In the genomic region with DNA sequence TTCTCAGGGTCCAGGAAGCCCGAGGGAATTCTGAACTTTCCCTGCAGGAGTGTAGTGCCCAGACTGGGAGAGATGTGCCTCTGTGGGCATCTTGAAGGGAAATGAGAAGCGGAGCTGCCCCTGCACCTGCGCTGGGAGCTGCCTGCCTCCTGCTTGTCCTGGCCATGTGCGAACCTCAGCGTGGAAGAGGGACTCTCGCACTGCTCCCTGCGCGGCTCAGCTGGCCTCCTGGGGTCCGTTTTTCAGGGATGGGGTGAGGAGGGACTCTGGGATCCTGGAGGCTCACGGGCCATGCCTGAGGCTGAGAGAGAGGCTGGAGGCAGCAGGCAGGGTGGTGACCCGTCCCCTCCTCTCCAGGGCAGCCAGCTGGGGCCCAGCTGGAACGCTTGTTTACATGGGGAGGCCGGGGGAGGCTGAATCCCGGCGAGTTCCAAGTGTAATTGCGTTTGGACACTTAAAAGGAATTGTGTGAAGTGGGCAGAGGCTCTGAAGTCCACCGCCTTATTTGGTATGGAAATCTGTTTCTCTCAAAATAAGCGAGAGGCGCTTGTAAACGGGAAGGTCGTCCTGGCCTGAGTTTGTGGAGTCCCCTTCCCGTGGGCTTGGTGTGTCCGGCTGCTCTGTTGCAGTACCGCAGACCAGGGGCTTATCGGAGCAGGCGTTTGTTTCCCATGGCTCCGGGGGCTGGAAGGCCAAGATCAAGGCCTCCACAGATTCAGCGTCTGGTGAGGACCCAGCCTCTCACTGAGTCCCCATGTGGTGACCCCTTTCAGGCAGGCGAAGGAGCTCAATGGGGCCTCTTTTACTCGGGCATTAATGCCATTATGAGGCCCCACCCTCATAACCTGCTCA, we compare ENCODE assay signal across 14 cellular contexts. TPM values are rescaled to one million over a fixed set of nuclear protein-coding genes. Genes with fewer than 3 reads are reported as not detected.
DNase-seq lines count a peak whose midpoint lies in the region; ATAC-seq, FAIRE-seq and TF ChIP-seq lines count a peak whose summit lies in the region.
"Had no signal": no experiment of that assay in that cellular context is flagged by ENCODE, and none has a peak within 500 bp of the region (broad histone marks: within the 10 kb centered on the region; RNA-seq: fewer than 3 reads in every experiment).

No MANE protein-coding gene starts in this region.

- intact Hi-C loops in HepG2 (cut with micrococcal nuclease; ENCODE audit: unreplicated experiment) (no loop called here), right lobe of liver (cut with DNase I) (no loop called here)

- TF ChIP-seq EP300 in HepG2 (IDR thresholded peaks at IDR 0.05; ENCODE audit: low read depth in 2 of 2, low read length in 2 of 2) (no peak), HepG2 (CRISPR knock-in tag; IDR thresholded peaks at IDR 0.05; ENCODE audit: borderline replicate concordance) (no peak)

- H3K79me2 ChIP-seq in HepG2 (ENCODE audit: insufficient read depth, low read length), result no peaks in the 10 kb centered on the region

- no peak overlapping the region for H3K9ac ChIP-seq in HepG2 (ENCODE audit: insufficient read depth, low read depth, low read length)
- H3K9ac ChIP-seq: BLaER1 had no signal

- ATAC-seq in HepG2, result peak; percentile 37
- ATAC-seq in right lobe of liver, result no peak
- no peak for ATAC-seq in HG03108 (IDR thresholded peaks at IDR 0.05; ENCODE audit: unreplicated experiment)
- no peak for ATAC-seq in GM21447 (IDR thresholded peaks at IDR 0.05; ENCODE audit: unreplicated experiment)
- no peak for ATAC-seq in GM21423 (IDR thresholded peaks at IDR 0.05; ENCODE audit: unreplicated experiment)
- ATAC-seq: activated naive CD4-positive, alpha-beta T cell treated with anti-CD3 and anti-CD28 coated beads, Interleukin-2, amount 50 U/mL, for 72 hours had no signal

- H3K9me3 ChIP-seq in HepG2 (ENCODE audit: low read length) (no peaks in the 10 kb centered on the region), right lobe of liver (no peaks in the 10 kb centered on the region), muscle layer of duodenum (ENCODE audit: control insufficient read depth in 1 of 2, low read length in 2 of 2) (no peaks in the 10 kb centered on the region)
- H3K9me3 ChIP-seq: BLaER1 had no signal

- no peak for FAIRE-seq in HepG2 (lab: Jason Lieb, UNC)

- 12% methylated on average over 9 of the region's 30 CpGs for WGBS in HepG2 (ENCODE audit: low lambda C conversion rate)
- 87% methylated on average over 3 of the region's 30 CpGs for WGBS in right lobe of liver (ENCODE audit: insufficient coverage, low coverage, low lambda C conversion rate, missing lambda C conversion rate)

- CTCF ChIA-PET in HepG2 (lab: Yijun Ruan, JAX; ENCODE audit: low intra/inter-chr PET ratio, low total read pairs), result no interaction called here

- TF ChIP-seq CTCF in HepG2 (CRISPR knock-in tag; IDR thresholded peaks at IDR 0.05) (no peak), right lobe of liver (IDR thresholded peaks at IDR 0.05) (no peak)

- TF ChIP-seq POLR2A in HepG2 (IDR thresholded peaks at IDR 0.05; ENCODE audit: insufficient read depth in 1 of 2, low read depth in 2 of 2, low read length in 2 of 2) (no peak), right lobe of liver (IDR thresholded peaks at IDR 0.05) (no peak)

- in situ Hi-C loops in HepG2 (cut with HindIII; ENCODE audit: extremely low pct_ligation_motif_present, low pct_unique_long_range_greater_than_20kb), result no loop called here

- TF ChIP-seq RAD21 in HepG2 (CRISPR knock-in tag; IDR thresholded peaks at IDR 0.05), result no peak

- H3K4me2 ChIP-seq in HepG2 (ENCODE audit: low read depth, low read length), result peak overlapping the region; percentile 51
- H3K4me2 ChIP-seq: BLaER1 had no signal

- no peaks in the 10 kb centered on the region for H4K20me1 ChIP-seq in HepG2 (ENCODE audit: insufficient read depth, low read length)

- peak overlapping the region in 1 of 3 experiments; percentile 31; a peak in 1 of 6 replicates for H3K4me3 ChIP-seq in HepG2 (replicated peaks in 1 of 3; ENCODE audit: insufficient read depth in 1 of 3, low read depth in 2 of 3, low read length in 3 of 3)
- no peak overlapping the region for H3K4me3 ChIP-seq in right lobe of liver
- H3K4me3 ChIP-seq in muscle layer of duodenum (ENCODE audit: low read depth in 1 of 2, low read length in 2 of 2), result peak overlapping the region in 1 of 2 donors; percentile 93
- H3K4me3 ChIP-seq: BLaER1 had no signal

- no peaks in the 10 kb centered on the region for H3K36me3 ChIP-seq in HepG2 (replicated peaks in 1 of 2; ENCODE audit: control insufficient read depth in 1 of 2, insufficient read depth in 2 of 2, low read length in 2 of 2)
- no peaks in the 10 kb centered on the region for H3K36me3 ChIP-seq in right lobe of liver
- H3K36me3 ChIP-seq in muscle layer of duodenum (ENCODE audit: control insufficient read depth in 1 of 2, insufficient read depth in 2 of 2, low read length in 2 of 2), result no peaks in the 10 kb centered on the region
- H3K36me3 ChIP-seq: BLaER1 had no signal

- H3K27ac ChIP-seq in HepG2 (ENCODE audit: extremely low read length, insufficient read depth, low read length), result no peak overlapping the region
- H3K27ac ChIP-seq in right lobe of liver, result no peak overlapping the region
- peak overlapping the region; percentile 90 for H3K27ac ChIP-seq in muscle layer of duodenum (ENCODE audit: low read length)
- H3K27ac ChIP-seq: BLaER1 had no signal

- DNase-seq in HepG2 (ENCODE audit: low spot score) (peak; percentile 13), right lobe of liver (no peak), fibroblast of gingiva (ENCODE audit: low read depth) (peak; percentile 60)
- DNase-seq in activated T-cell treated with anti-CD3 and anti-CD28 coated beads, Interleukin-2, amount 50 U/mL, for 1 hour, result no peak
- DNase-seq: stimulated activated naive CD4-positive, alpha-beta T cell treated with Interleukin-2 at 50 U/mL for 16 hours had no signal

- H3K4me1 ChIP-seq in HepG2 (ENCODE audit: insufficient read depth, low read length), result peaks cover 25% of the 10 kb centered on the region
- H3K4me1 ChIP-seq in right lobe of liver, result peaks cover 0 to 20% (median 8%) of the 10 kb centered on the region in 4 donors
- peaks cover under 1 to 23% of the 10 kb centered on the region in 2 donors for H3K4me1 ChIP-seq in muscle layer of duodenum (ENCODE audit: control insufficient read depth in 1 of 2, insufficient read depth in 2 of 2, low read length in 2 of 2)

- peaks cover 20 to 47% of the 10 kb centered on the region in 2 experiments for H3K27me3 ChIP-seq in HepG2 (ENCODE audit: control insufficient read depth in 1 of 2, insufficient read depth in 2 of 2, low read length in 2 of 2)
- no peaks in the 10 kb centered on the region for H3K27me3 ChIP-seq in right lobe of liver
- H3K27me3 ChIP-seq in muscle layer of duodenum (ENCODE audit: low read depth, low read length), result peaks cover 11% of the 10 kb centered on the region

- BruUV-seq in HepG2 (replicated peaks; lab: Mats Ljungman, UMichigan), result no TSS peak

- no peak overlapping the region for H2AFZ ChIP-seq in HepG2 (ENCODE audit: low read length)

- POLR2A ChIA-PET in HepG2 (lab: Yijun Ruan, JAX), result no interaction called here

RNA-seq across cellular contexts. Expression of a gene that starts 1.3 kb away (rescaled TPM):
- total RNA-seq in HepG2 (2016; rRNA removed; fragmentation: Illumina TruSeq; extraction: Trizol) (not detected in 2 replicates), right lobe of liver (1 to 10 TPM; 1.6 to 3.4 (median 2.0) TPM)
- not detected in 2 replicates for total RNA-seq in HepG2 (2016; cell fraction: cytosol; rRNA removed; fragmentation: Illumina TruSeq; extraction: Trizol; ENCODE audit: low read depth)
- total RNA-seq in HepG2 (2016; cell fraction: insoluble cytoplasmic fraction; rRNA removed; fragmentation: Illumina TruSeq; extraction: Trizol), result not detected in 2 replicates
- not detected in 2 replicates for total RNA-seq in HepG2 (2016; cell fraction: membrane; rRNA removed; fragmentation: Illumina TruSeq; extraction: Trizol)
- total RNA-seq in HepG2 (2016; cell fraction: nucleus; rRNA removed; fragmentation: Illumina TruSeq; extraction: Trizol), result not detected in 2 replicates
- polyA plus RNA-seq in HepG2 (2011; rRNA removed), result not detected in 2 replicates
- polyA plus RNA-seq in HepG2 (2011; cell fraction: cytosol; rRNA removed), result not detected in 2 replicates
- not detected in 2 replicates for polyA plus RNA-seq in HepG2 (2011; cell fraction: nucleus; rRNA removed)
- polyA plus RNA-seq in HepG2 (2012), result not detected in 2 replicates
- not detected in 2 replicates for polyA plus RNA-seq in HepG2 (2016; cell fraction: cytosol; fragmentation: Illumina TruSeq; extraction: Trizol; ENCODE audit: low read depth)
- not detected in 2 replicates for polyA plus RNA-seq in HepG2 (2016; cell fraction: insoluble cytoplasmic fraction; fragmentation: Illumina TruSeq; extraction: Trizol; ENCODE audit: low read depth)
- polyA plus RNA-seq in HepG2 (2016; cell fraction: membrane; fragmentation: Illumina TruSeq; extraction: Trizol; ENCODE audit: low read depth), result not detected in 2 replicates
- polyA plus RNA-seq in HepG2 (2016; cell fraction: nucleus; fragmentation: Illumina TruSeq; extraction: Trizol; ENCODE audit: insufficient read depth, low read depth), result not detected in 2 replicates
- polyA minus RNA-seq in HepG2 (2011; rRNA and poly(A)+ RNA removed; ENCODE audit: low replicate concordance), result 1.1 TPM in 1 of 2 replicates, not detected in the other
- polyA minus RNA-seq in HepG2 (2011; cell fraction: cytosol; rRNA and poly(A)+ RNA removed), result not detected in 2 replicates
- not detected in 2 replicates for polyA minus RNA-seq in HepG2 (2011; cell fraction: nucleus; rRNA and poly(A)+ RNA removed)
- total RNA-seq: activated naive CD4-positive, alpha-beta T cell treated with anti-CD3 and anti-CD28 coated beads, Interleukin-2, amount 50 U/mL, for 72 hours; glomerular endothelial cell; NCI-H460; pulmonary artery endothelial cell had no signal

RNA-seq across cellular contexts. Expression of a gene that starts 33.5 kb away (rescaled TPM):
- not detected in 2 replicates for total RNA-seq in HepG2 (2016; rRNA removed; fragmentation: Illumina TruSeq; extraction: Trizol)
- not detected in 2 replicates for total RNA-seq in HepG2 (2016; cell fraction: cytosol; rRNA removed; fragmentation: Illumina TruSeq; extraction: Trizol; ENCODE audit: low read depth)
- total RNA-seq in HepG2 (2016; cell fraction: insoluble cytoplasmic fraction; rRNA removed; fragmentation: Illumina TruSeq; extraction: Trizol), result not detected in 2 replicates
- total RNA-seq in HepG2 (2016; cell fraction: membrane; rRNA removed; fragmentation: Illumina TruSeq; extraction: Trizol), result not detected in 2 replicates
- not detected in 2 replicates for total RNA-seq in HepG2 (2016; cell fraction: nucleus; rRNA removed; fragmentation: Illumina TruSeq; extraction: Trizol)
- not detected in 2 replicates for polyA plus RNA-seq in HepG2 (2011; rRNA removed)
- not detected in 2 replicates for polyA plus RNA-seq in HepG2 (2011; cell fraction: cytosol; rRNA removed)
- not detected in 2 replicates for polyA plus RNA-seq in HepG2 (2011; cell fraction: nucleus; rRNA removed)
- not detected in 2 replicates for polyA plus RNA-seq in HepG2 (2012)
- polyA plus RNA-seq in HepG2 (2016; cell fraction: cytosol; fragmentation: Illumina TruSeq; extraction: Trizol; ENCODE audit: low read depth), result not detected in 2 replicates
- not detected in 2 replicates for polyA plus RNA-seq in HepG2 (2016; cell fraction: insoluble cytoplasmic fraction; fragmentation: Illumina TruSeq; extraction: Trizol; ENCODE audit: low read depth)
- polyA plus RNA-seq in HepG2 (2016; cell fraction: membrane; fragmentation: Illumina TruSeq; extraction: Trizol; ENCODE audit: low read depth), result not detected in 2 replicates
- polyA plus RNA-seq in HepG2 (2016; cell fraction: nucleus; fragmentation: Illumina TruSeq; extraction: Trizol; ENCODE audit: insufficient read depth, low read depth), result not detected in 2 replicates
- polyA minus RNA-seq in HepG2 (2011; rRNA and poly(A)+ RNA removed; ENCODE audit: low replicate concordance), result not detected in 2 replicates
- not detected in 2 replicates for polyA minus RNA-seq in HepG2 (2011; cell fraction: cytosol; rRNA and poly(A)+ RNA removed)
- polyA minus RNA-seq in HepG2 (2011; cell fraction: nucleus; rRNA and poly(A)+ RNA removed), result not detected in 2 replicates
- not detected for total RNA-seq in right lobe of liver
- total RNA-seq: activated naive CD4-positive, alpha-beta T cell treated with anti-CD3 and anti-CD28 coated beads, Interleukin-2, amount 50 U/mL, for 72 hours; glomerular endothelial cell; NCI-H460; pulmonary artery endothelial cell had no signal

RNA-seq across cellular contexts. Expression of a gene that starts 34.4 kb away (rescaled TPM):
- total RNA-seq in HepG2 (2016; rRNA removed; fragmentation: Illumina TruSeq; extraction: Trizol) (2.0 and 5.9 TPM in 2 replicates), right lobe of liver (10 to 100 TPM; 10.7 to 27.2 (median 15.6) TPM)
- total RNA-seq in HepG2 (2016; cell fraction: cytosol; rRNA removed; fragmentation: Illumina TruSeq; extraction: Trizol; ENCODE audit: low read depth), result 3.5 and 4.3 TPM in 2 replicates
- 1.8 and 5.7 TPM in 2 replicates for total RNA-seq in HepG2 (2016; cell fraction: insoluble cytoplasmic fraction; rRNA removed; fragmentation: Illumina TruSeq; extraction: Trizol)
- total RNA-seq in HepG2 (2016; cell fraction: membrane; rRNA removed; fragmentation: Illumina TruSeq; extraction: Trizol), result 2.4 and 2.5 TPM in 2 replicates
- total RNA-seq in HepG2 (2016; cell fraction: nucleus; rRNA removed; fragmentation: Illumina TruSeq; extraction: Trizol), result 7.8 and 11.5 TPM in 2 replicates
- polyA plus RNA-seq in HepG2 (2011; rRNA removed), result 5.6 and 6.9 TPM in 2 replicates
- polyA plus RNA-seq in HepG2 (2011; cell fraction: cytosol; rRNA removed), result 3.3 and 3.5 TPM in 2 replicates
- 37.2 and 42.8 TPM in 2 replicates for polyA plus RNA-seq in HepG2 (2011; cell fraction: nucleus; rRNA removed)
- 4.5 and 4.7 TPM in 2 replicates for polyA plus RNA-seq in HepG2 (2012)
- polyA plus RNA-seq in HepG2 (2016; cell fraction: cytosol; fragmentation: Illumina TruSeq; extraction: Trizol; ENCODE audit: low read depth), result 0.52 and 0.74 TPM in 2 replicates
- polyA plus RNA-seq in HepG2 (2016; cell fraction: insoluble cytoplasmic fraction; fragmentation: Illumina TruSeq; extraction: Trizol; ENCODE audit: low read depth), result 1.7 and 2.1 TPM in 2 replicates
- 1.3 TPM in 2 replicates for polyA plus RNA-seq in HepG2 (2016; cell fraction: membrane; fragmentation: Illumina TruSeq; extraction: Trizol; ENCODE audit: low read depth)
- polyA plus RNA-seq in HepG2 (2016; cell fraction: nucleus; fragmentation: Illumina TruSeq; extraction: Trizol; ENCODE audit: insufficient read depth, low read depth), result 17.8 and 19.4 TPM in 2 replicates
- polyA minus RNA-seq in HepG2 (2011; rRNA and poly(A)+ RNA removed; ENCODE audit: low replicate concordance), result 10.3 and 20.2 TPM in 2 replicates
- 1.6 TPM in 2 replicates for polyA minus RNA-seq in HepG2 (2011; cell fraction: cytosol; rRNA and poly(A)+ RNA removed)
- polyA minus RNA-seq in HepG2 (2011; cell fraction: nucleus; rRNA and poly(A)+ RNA removed), result 14.9 and 16.5 TPM in 2 replicates

Comparison
In these comparisons a context has a peak if more than half of its experiments do, and no peak if none do; other contexts are left out.
1. DNase-seq: peak in HepG2 (single experiment) and fibroblast of gingiva (single experiment); none in right lobe of liver (0 of 3) and activated T-cell treated with anti-CD3 and anti-CD28 coated beads, Interleukin-2, amount 50 U/mL, for 1 hour (single experiment).